In the genomic region with DNA sequence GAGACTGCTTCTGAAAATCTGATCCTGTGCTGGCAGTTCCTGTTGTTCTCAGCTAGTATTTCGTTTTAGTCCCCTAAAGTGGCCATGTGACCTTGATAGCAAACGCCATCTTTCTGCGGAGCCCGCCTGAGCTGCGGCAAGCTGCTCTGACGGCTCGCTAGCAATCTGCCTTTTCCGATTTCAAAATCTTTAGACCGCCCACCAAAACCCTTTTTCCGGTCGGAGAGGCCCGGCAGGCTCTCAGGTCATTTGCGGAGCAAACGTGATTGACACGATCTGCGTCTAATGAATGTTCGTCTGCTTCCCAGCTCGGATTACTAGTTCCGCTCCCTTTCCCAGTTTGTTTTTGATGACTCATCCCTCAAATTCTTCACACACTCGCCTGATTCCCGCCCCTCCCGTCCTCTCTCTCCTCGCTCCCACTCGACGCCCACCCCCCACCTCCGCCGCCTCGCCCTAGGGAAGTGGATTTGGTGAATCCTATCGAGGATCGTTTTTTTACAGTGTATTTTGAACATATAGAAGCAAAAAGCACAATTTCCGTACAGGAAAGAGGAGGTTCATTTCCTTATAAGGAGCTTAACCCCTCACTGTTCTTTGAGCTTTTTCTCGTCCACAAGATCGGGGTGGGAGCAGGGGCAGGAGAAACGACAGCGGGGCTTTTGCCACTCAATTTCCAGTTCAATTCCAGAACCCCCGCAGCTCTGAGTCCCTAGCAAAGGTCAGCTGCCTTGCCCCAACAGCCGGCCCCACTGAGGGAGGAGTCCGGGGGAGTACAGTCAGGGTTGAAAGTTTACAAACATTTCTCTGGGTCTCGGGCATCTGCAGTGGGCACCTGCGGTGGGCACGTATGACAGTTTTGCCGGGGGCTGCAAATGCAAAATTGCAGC, we compare ENCODE assay signal across 1 cellular context.
A peak's percentile ranks its signal among the peaks of the same experiment; 100 is the strongest.
TF ChIP-seq lines count a peak whose summit lies in the region.

No MANE protein-coding gene starts in this region.

TF ChIP-seq in K562, 482 proteins besides CTCF, POLR2A, EP300 and RAD21 (continued from another document and continues in another):
- TF ChIP-seq ZNF449 (CRISPR knock-in tag; IDR thresholded peaks at IDR 0.05): no peak
- TF ChIP-seq NR2C2 (CRISPR knock-in tag; IDR thresholded peaks at IDR 0.05): no peak
- peak; percentile 39; the same call in 1 of the 2 replicates for TF ChIP-seq NR2C2 (tag; IDR thresholded peaks at IDR 0.05)
- no peak for TF ChIP-seq AFF4 (CRISPR knock-in tag; IDR thresholded peaks at IDR 0.05)
- TF ChIP-seq ZFX (CRISPR knock-in tag; IDR thresholded peaks at IDR 0.05): no peak
- TF ChIP-seq SRSF1 (IDR thresholded peaks at IDR 0.05; ENCODE audit: low read depth, low read length): no peak
- no peak for TF ChIP-seq FOXA3 (CRISPR knock-in tag; conservative IDR thresholded peaks at IDR 0.05 in 1 of 2, IDR thresholded peaks at IDR 0.05 in 1 of 2)
- no peak for TF ChIP-seq ETS2 (tag; IDR thresholded peaks at IDR 0.05; ENCODE audit: borderline replicate concordance, poor library complexity, severe bottlenecking)
- TF ChIP-seq ZNF165 (CRISPR knock-in tag; IDR thresholded peaks at IDR 0.05; ENCODE audit: borderline replicate concordance): no peak
- no peak for TF ChIP-seq ZNF609 (CRISPR knock-in tag; IDR thresholded peaks at IDR 0.05; ENCODE audit: borderline replicate concordance)
- no peak for TF ChIP-seq KLF10 (CRISPR knock-in tag; IDR thresholded peaks at IDR 0.05)
- peak in 1 of 2 experiments; percentile 36; a peak in 1 of 4 replicates for TF ChIP-seq HDAC1 (IDR thresholded peaks at IDR 0.05)
- TF ChIP-seq ATF1 (CRISPR knock-in tag; IDR thresholded peaks at IDR 0.05): no peak
- TF ChIP-seq ATF1 (tag; IDR thresholded peaks at IDR 0.05): peak; percentile 60
- TF ChIP-seq GATAD2B (IDR thresholded peaks at IDR 0.05; ENCODE audit: borderline replicate concordance): no peak
- no peak for TF ChIP-seq ZNF668 (CRISPR knock-in tag; IDR thresholded peaks at IDR 0.05)
- peak; percentile 88; the same call in 1 of the 2 replicates for TF ChIP-seq ZNF197 (CRISPR knock-in tag; IDR thresholded peaks at IDR 0.05; ENCODE audit: low read depth)
- no peak for TF ChIP-seq SMAD2 (IDR thresholded peaks at IDR 0.05; ENCODE audit: low read depth, low read length)
- TF ChIP-seq HNRNPL (IDR thresholded peaks at IDR 0.05; ENCODE audit: low read depth, low read length): no peak
- no peak for TF ChIP-seq HOMEZ (CRISPR knock-in tag; IDR thresholded peaks at IDR 0.05)
- TF ChIP-seq NCOA6 (IDR thresholded peaks at IDR 0.05): no peak
- TF ChIP-seq ZNF444 (CRISPR knock-in tag; IDR thresholded peaks at IDR 0.05): no peak
- TF ChIP-seq CREB1 (IDR thresholded peaks at IDR 0.05): no peak
- TF ChIP-seq CREB1 (CRISPR knock-in tag; IDR thresholded peaks at IDR 0.05): no peak
- no peak for TF ChIP-seq ZNF212 (CRISPR knock-in tag; IDR thresholded peaks at IDR 0.05)
- TF ChIP-seq, protein P1, sequence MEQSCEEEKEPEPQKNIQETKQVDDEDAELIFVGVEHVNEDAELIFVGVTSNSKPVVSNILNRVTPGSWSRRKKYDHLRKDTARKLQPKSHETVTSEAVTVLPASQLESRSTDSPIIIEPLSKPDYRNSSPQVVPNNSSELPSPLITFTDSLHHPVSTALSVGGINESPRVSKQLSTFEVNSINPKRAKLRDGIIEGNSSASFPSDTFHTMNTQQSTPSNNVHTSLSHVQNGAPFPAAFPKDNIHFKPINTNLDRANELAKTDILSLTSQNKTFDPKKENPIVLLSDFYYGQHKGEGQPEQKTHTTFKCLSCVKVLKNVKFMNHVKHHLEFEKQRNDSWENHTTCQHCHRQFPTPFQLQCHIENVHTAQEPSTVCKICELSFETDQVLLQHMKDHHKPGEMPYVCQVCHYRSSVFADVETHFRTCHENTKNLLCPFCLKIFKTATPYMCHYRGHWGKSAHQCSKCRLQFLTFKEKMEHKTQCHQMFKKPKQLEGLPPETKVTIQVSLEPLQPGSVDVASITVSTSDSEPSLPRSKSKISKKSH (CRISPR knock-in tag; IDR thresholded peaks at IDR 0.05): no peak
- TF ChIP-seq ZNF695 (CRISPR knock-in tag; IDR thresholded peaks at IDR 0.05): no peak
- TF ChIP-seq ZBTB17 (CRISPR knock-in tag; IDR thresholded peaks at IDR 0.05): no peak
- no peak for TF ChIP-seq NFIX (CRISPR knock-in tag; IDR thresholded peaks at IDR 0.05; ENCODE audit: low read depth)
- TF ChIP-seq NR1H2 (CRISPR knock-in tag; IDR thresholded peaks at IDR 0.05): no peak
- TF ChIP-seq ZNF561 (CRISPR knock-in tag; conservative IDR thresholded peaks at IDR 0.05): no peak
- peak; percentile 70 for TF ChIP-seq RNF2 (IDR thresholded peaks at IDR 0.05)
- TF ChIP-seq ZNF551 (CRISPR knock-in tag; IDR thresholded peaks at IDR 0.05): no peak
- TF ChIP-seq KDM4B (IDR thresholded peaks at IDR 0.05; ENCODE audit: borderline replicate concordance in 2 of 2, low read depth in 1 of 2): no peak
- no peak for TF ChIP-seq PURB (CRISPR knock-in tag; IDR thresholded peaks at IDR 0.05; ENCODE audit: low read depth)
- TF ChIP-seq ZNF717 (CRISPR knock-in tag; IDR thresholded peaks at IDR 0.05): no peak
- no peak for TF ChIP-seq FUS (optimal IDR thresholded peaks at IDR 0.05; ENCODE audit: low read depth, low read length)
- TF ChIP-seq, protein P2, sequence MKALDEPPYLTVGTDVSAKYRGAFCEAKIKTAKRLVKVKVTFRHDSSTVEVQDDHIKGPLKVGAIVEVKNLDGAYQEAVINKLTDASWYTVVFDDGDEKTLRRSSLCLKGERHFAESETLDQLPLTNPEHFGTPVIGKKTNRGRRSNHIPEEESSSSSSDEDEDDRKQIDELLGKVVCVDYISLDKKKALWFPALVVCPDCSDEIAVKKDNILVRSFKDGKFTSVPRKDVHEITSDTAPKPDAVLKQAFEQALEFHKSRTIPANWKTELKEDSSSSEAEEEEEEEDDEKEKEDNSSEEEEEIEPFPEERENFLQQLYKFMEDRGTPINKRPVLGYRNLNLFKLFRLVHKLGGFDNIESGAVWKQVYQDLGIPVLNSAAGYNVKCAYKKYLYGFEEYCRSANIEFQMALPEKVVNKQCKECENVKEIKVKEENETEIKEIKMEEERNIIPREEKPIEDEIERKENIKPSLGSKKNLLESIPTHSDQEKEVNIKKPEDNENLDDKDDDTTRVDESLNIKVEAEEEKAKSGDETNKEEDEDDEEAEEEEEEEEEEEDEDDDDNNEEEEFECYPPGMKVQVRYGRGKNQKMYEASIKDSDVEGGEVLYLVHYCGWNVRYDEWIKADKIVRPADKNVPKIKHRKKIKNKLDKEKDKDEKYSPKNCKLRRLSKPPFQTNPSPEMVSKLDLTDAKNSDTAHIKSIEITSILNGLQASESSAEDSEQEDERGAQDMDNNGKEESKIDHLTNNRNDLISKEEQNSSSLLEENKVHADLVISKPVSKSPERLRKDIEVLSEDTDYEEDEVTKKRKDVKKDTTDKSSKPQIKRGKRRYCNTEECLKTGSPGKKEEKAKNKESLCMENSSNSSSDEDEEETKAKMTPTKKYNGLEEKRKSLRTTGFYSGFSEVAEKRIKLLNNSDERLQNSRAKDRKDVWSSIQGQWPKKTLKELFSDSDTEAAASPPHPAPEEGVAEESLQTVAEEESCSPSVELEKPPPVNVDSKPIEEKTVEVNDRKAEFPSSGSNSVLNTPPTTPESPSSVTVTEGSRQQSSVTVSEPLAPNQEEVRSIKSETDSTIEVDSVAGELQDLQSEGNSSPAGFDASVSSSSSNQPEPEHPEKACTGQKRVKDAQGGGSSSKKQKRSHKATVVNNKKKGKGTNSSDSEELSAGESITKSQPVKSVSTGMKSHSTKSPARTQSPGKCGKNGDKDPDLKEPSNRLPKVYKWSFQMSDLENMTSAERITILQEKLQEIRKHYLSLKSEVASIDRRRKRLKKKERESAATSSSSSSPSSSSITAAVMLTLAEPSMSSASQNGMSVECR (CRISPR knock-in tag; IDR thresholded peaks at IDR 0.05): no peak
- TF ChIP-seq ZNF140 (CRISPR knock-in tag; IDR thresholded peaks at IDR 0.05): no peak
- TF ChIP-seq ZNF347 (CRISPR knock-in tag; IDR thresholded peaks at IDR 0.05; ENCODE audit: low read depth): no peak
- TF ChIP-seq, protein P3, sequence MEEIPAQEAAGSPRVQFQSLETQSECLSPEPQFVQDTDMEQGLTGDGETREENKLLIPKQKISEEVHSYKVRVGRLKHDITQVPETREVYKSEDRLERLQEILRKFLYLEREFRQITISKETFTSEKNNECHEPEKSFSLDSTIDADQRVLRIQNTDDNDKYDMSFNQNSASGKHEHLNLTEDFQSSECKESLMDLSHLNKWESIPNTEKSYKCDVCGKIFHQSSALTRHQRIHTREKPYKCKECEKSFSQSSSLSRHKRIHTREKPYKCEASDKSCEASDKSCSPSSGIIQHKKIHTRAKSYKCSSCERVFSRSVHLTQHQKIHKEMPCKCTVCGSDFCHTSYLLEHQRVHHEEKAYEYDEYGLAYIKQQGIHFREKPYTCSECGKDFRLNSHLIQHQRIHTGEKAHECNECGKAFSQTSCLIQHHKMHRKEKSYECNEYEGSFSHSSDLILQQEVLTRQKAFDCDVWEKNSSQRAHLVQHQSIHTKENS (CRISPR knock-in tag; IDR thresholded peaks at IDR 0.05): no peak
